Comparison of ENCODE assay signal across 39 cellular contexts in the genomic region with DNA sequence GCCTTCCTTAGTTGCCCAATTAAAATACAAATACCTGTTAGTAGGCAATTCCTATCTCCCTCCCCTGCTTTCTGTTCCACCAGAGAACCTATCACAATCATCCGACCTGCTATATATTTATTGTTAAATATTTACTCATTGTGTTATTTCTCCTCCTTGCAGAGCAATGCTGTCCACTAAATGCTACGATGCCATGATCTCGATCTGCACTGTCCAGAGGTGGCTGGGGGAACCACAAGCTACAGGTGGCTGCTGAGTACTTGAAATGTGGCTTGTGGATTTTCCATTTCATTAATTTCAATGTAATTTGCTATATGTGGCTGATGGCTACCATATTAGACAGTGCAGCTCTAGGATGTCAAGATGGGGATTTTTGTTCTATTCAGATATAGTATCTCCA. TPM values are rescaled to one million over a fixed set of nuclear protein-coding genes. Genes with fewer than 3 reads are reported as not detected.
"Had no signal": no experiment of that assay in that cellular context is flagged by ENCODE, and none has a peak within 500 bp of the region (broad histone marks: within the 10 kb centered on the region; RNA-seq: fewer than 3 reads in every experiment).

No MANE protein-coding gene starts in this region.

- H3K27ac ChIP-seq: adrenal gland, ascending aorta, body of pancreas, brain microvascular endothelial cell, breast epithelium, cardiac muscle cell had no signal

- H3K36me3 ChIP-seq: adrenal gland, ascending aorta, brain microvascular endothelial cell, breast epithelium, cardiac muscle cell had no signal

- ATAC-seq: activated naive CD4-positive, alpha-beta T cell treated with anti-CD3 and anti-CD28 coated beads, Interleukin-2, amount 50 U/mL, for 72 hours; activated naive CD8-positive, alpha-beta T cell treated with anti-CD3 and anti-CD28 coated beads, Interleukin-2, amount 50 U/mL, for 24 hours; activated T-cell treated with anti-CD3 and anti-CD28 coated beads, Interleukin-2, amount 50 U/mL, for 4 hours; activated T-cell treated with anti-CD3 and anti-CD28 coated beads, Interleukin-2, amount 50 U/mL, for 72 hours; activated T-helper 17 cell treated with anti-CD3 and anti-CD28 coated beads, Interleukin-2, amount 50 U/mL, for 72 hours; body of pancreas had no signal

- H3K27me3 ChIP-seq: ascending aorta, body of pancreas, brain microvascular endothelial cell, breast epithelium, cardiac muscle cell had no signal

- H3K4me3 ChIP-seq: adrenal gland, ascending aorta, body of pancreas, breast epithelium, cardiac muscle cell had no signal

- H3K4me1 ChIP-seq: adrenal gland, ascending aorta, body of pancreas had no signal

- DNase-seq: activated effector memory CD4-positive, alpha-beta T cell treated with anti-CD3 and anti-CD28 coated beads, Interleukin-2, amount 50 U/mL, for 16 hours; activated effector memory CD4-positive, alpha-beta T cell treated with Interleukin-2 at 50 U/mL for 16 hours; activated gamma-delta T cell; activated gamma-delta T cell treated with Interleukin-2 at 50 U/mL for 16 hours; activated naive CD4-positive, alpha-beta T cell; activated naive CD4-positive, alpha-beta T cell treated with anti-CD3 and anti-CD28 coated beads for 36 hours; activated naive CD4-positive, alpha-beta T cell treated with anti-CD3 and anti-CD28 coated beads, Interleukin-2, amount 10 ng/mL, durations not matched to agents 7 days and 5 days; activated naive CD4-positive, alpha-beta T cell treated with anti-CD3 and anti-CD28 coated beads, Interleukin-2, amount 50 U/mL, for 16 hours; activated naive CD4-positive, alpha-beta T cell treated with Interleukin-2 at 50 U/mL for 16 hours; activated naive CD8-positive, alpha-beta T cell treated with anti-CD3 and anti-CD28 coated beads for 36 hours; activated naive CD8-positive, alpha-beta T cell treated with anti-CD3 and anti-CD28 coated beads, Interleukin-2, amount 10 ng/mL, durations not matched to agents 7 days and 5 days; activated naive CD8-positive, alpha-beta T cell treated with anti-CD3 and anti-CD28 coated beads, Interleukin-2, amount 50 U/mL, for 24 hours; activated T-cell treated with anti-CD3 and anti-CD28 coated beads, Interleukin-2, amount 50 U/mL, for 1 hour; activated T-cell treated with anti-CD3 and anti-CD28 coated beads, Interleukin-2, amount 50 U/mL, for 24 hours; activated T-cell treated with anti-CD3 and anti-CD28 coated beads, Interleukin-2, amount 50 U/mL, for 4 hours; activated T-cell treated with anti-CD3 and anti-CD28 coated beads, Interleukin-2, amount 50 U/mL, for 48 hours; activated T-cell treated with anti-CD3 and anti-CD28 coated beads, Interleukin-2, amount 50 U/mL, for 72 hours; adrenal gland; amniotic stem cell; amygdala; anterior cingulate cortex; aorta; body of pancreas; brain microvascular endothelial cell; caudate nucleus; central memory CD4-positive, alpha-beta T cell; cerebellar nuclear complex had no signal

- H3K9me3 ChIP-seq: adrenal gland, ascending aorta, body of pancreas, breast epithelium had no signal

RNA-seq across cellular contexts. Expression of a gene that starts 5.1 kb away (rescaled TPM):
- total RNA-seq: activated naive CD4-positive, alpha-beta T cell treated with anti-CD3 and anti-CD28 coated beads for 36 hours; activated naive CD4-positive, alpha-beta T cell treated with anti-CD3 and anti-CD28 coated beads, Interleukin-2, amount 50 U/mL, for 72 hours; activated naive CD8-positive, alpha-beta T cell treated with anti-CD3 and anti-CD28 coated beads for 36 hours; activated naive CD8-positive, alpha-beta T cell treated with anti-CD3 and anti-CD28 coated beads, Interleukin-2, amount 10 ng/mL, durations not matched to agents 7 days and 5 days; activated T-cell treated with anti-CD3 and anti-CD28 coated beads, Interleukin-2, amount 50 U/mL, for 4 hours; activated T-cell treated with anti-CD3 and anti-CD28 coated beads, Interleukin-2, amount 50 U/mL, for 72 hours; activated T-helper 1 cell treated with anti-CD3 and anti-CD28 coated beads, Interleukin-12 subunit alpha, Interleukin-12 subunit beta, Interleukin-2, Interleukin-4 antibody, amounts not matched to agents 30 ng/mL and 10 ng/mL and 1 ng/mL, durations not matched to agents 14 hours and 24 hours and 36 hours; activated T-helper 17 cell treated with anti-CD3 and anti-CD28 coated beads, Interleukin-2, amount 50 U/mL, for 72 hours; activated T-helper 2 cell treated with anti-CD3 and anti-CD28 coated beads, Interferon-gamma antibody, Interleukin-2, Interleukin-4, amounts not matched to agents 10 μg/mL and 5 μg/mL and 100 μg/mL, durations not matched to agents 14 hours and 24 hours and 36 hours; adrenal gland; aorta; ascending aorta; body of pancreas; cardiac septum; cerebellum; chondrocyte had no signal

RNA-seq across cellular contexts. Expression of a gene that starts 11.4 kb away (rescaled TPM):
- total RNA-seq: activated naive CD4-positive, alpha-beta T cell treated with anti-CD3 and anti-CD28 coated beads for 36 hours; activated naive CD4-positive, alpha-beta T cell treated with anti-CD3 and anti-CD28 coated beads, Interleukin-2, amount 50 U/mL, for 72 hours; activated naive CD8-positive, alpha-beta T cell treated with anti-CD3 and anti-CD28 coated beads for 36 hours; activated naive CD8-positive, alpha-beta T cell treated with anti-CD3 and anti-CD28 coated beads, Interleukin-2, amount 10 ng/mL, durations not matched to agents 7 days and 5 days; activated T-cell treated with anti-CD3 and anti-CD28 coated beads, Interleukin-2, amount 50 U/mL, for 4 hours; activated T-cell treated with anti-CD3 and anti-CD28 coated beads, Interleukin-2, amount 50 U/mL, for 72 hours; activated T-helper 1 cell treated with anti-CD3 and anti-CD28 coated beads, Interleukin-12 subunit alpha, Interleukin-12 subunit beta, Interleukin-2, Interleukin-4 antibody, amounts not matched to agents 30 ng/mL and 10 ng/mL and 1 ng/mL, durations not matched to agents 14 hours and 24 hours and 36 hours; activated T-helper 17 cell treated with anti-CD3 and anti-CD28 coated beads, Interleukin-2, amount 50 U/mL, for 72 hours; activated T-helper 2 cell treated with anti-CD3 and anti-CD28 coated beads, Interferon-gamma antibody, Interleukin-2, Interleukin-4, amounts not matched to agents 10 μg/mL and 5 μg/mL and 100 μg/mL, durations not matched to agents 14 hours and 24 hours and 36 hours; adrenal gland; aorta; ascending aorta; astrocyte; body of pancreas; cardiac muscle cell; cardiac septum; cerebellum had no signal

RNA-seq across cellular contexts. Expression of a gene that starts 19.5 kb away (rescaled TPM):
- total RNA-seq: activated naive CD4-positive, alpha-beta T cell treated with anti-CD3 and anti-CD28 coated beads for 36 hours; activated naive CD4-positive, alpha-beta T cell treated with anti-CD3 and anti-CD28 coated beads, Interleukin-2, amount 50 U/mL, for 72 hours; activated naive CD8-positive, alpha-beta T cell treated with anti-CD3 and anti-CD28 coated beads for 36 hours; activated naive CD8-positive, alpha-beta T cell treated with anti-CD3 and anti-CD28 coated beads, Interleukin-2, amount 10 ng/mL, durations not matched to agents 7 days and 5 days; activated T-cell treated with anti-CD3 and anti-CD28 coated beads, Interleukin-2, amount 50 U/mL, for 4 hours; activated T-cell treated with anti-CD3 and anti-CD28 coated beads, Interleukin-2, amount 50 U/mL, for 72 hours; activated T-helper 1 cell treated with anti-CD3 and anti-CD28 coated beads, Interleukin-12 subunit alpha, Interleukin-12 subunit beta, Interleukin-2, Interleukin-4 antibody, amounts not matched to agents 30 ng/mL and 10 ng/mL and 1 ng/mL, durations not matched to agents 14 hours and 24 hours and 36 hours; activated T-helper 17 cell treated with anti-CD3 and anti-CD28 coated beads, Interleukin-2, amount 50 U/mL, for 72 hours; activated T-helper 2 cell treated with anti-CD3 and anti-CD28 coated beads, Interferon-gamma antibody, Interleukin-2, Interleukin-4, amounts not matched to agents 10 μg/mL and 5 μg/mL and 100 μg/mL, durations not matched to agents 14 hours and 24 hours and 36 hours; adrenal gland; aorta; ascending aorta; astrocyte; cardiac muscle cell; cardiac septum; cerebellum; chondrocyte had no signal

RNA-seq across cellular contexts. Expression of a gene that starts 37.1 kb away (rescaled TPM):
- total RNA-seq: activated naive CD4-positive, alpha-beta T cell treated with anti-CD3 and anti-CD28 coated beads for 36 hours; activated naive CD4-positive, alpha-beta T cell treated with anti-CD3 and anti-CD28 coated beads, Interleukin-2, amount 50 U/mL, for 72 hours; activated naive CD8-positive, alpha-beta T cell treated with anti-CD3 and anti-CD28 coated beads for 36 hours; activated naive CD8-positive, alpha-beta T cell treated with anti-CD3 and anti-CD28 coated beads, Interleukin-2, amount 10 ng/mL, durations not matched to agents 7 days and 5 days; activated T-cell treated with anti-CD3 and anti-CD28 coated beads, Interleukin-2, amount 50 U/mL, for 4 hours; activated T-cell treated with anti-CD3 and anti-CD28 coated beads, Interleukin-2, amount 50 U/mL, for 72 hours; activated T-helper 1 cell treated with anti-CD3 and anti-CD28 coated beads, Interleukin-12 subunit alpha, Interleukin-12 subunit beta, Interleukin-2, Interleukin-4 antibody, amounts not matched to agents 30 ng/mL and 10 ng/mL and 1 ng/mL, durations not matched to agents 14 hours and 24 hours and 36 hours; activated T-helper 17 cell treated with anti-CD3 and anti-CD28 coated beads, Interleukin-2, amount 50 U/mL, for 72 hours; activated T-helper 2 cell treated with anti-CD3 and anti-CD28 coated beads, Interferon-gamma antibody, Interleukin-2, Interleukin-4, amounts not matched to agents 10 μg/mL and 5 μg/mL and 100 μg/mL, durations not matched to agents 14 hours and 24 hours and 36 hours; adrenal gland; aorta; ascending aorta; astrocyte; body of pancreas; cardiac muscle cell; cardiac septum; cerebellum; chondrocyte had no signal

RNA-seq across cellular contexts. Expression of a gene that starts 53.1 kb away (rescaled TPM):
- total RNA-seq: activated naive CD4-positive, alpha-beta T cell treated with anti-CD3 and anti-CD28 coated beads for 36 hours; activated naive CD4-positive, alpha-beta T cell treated with anti-CD3 and anti-CD28 coated beads, Interleukin-2, amount 50 U/mL, for 72 hours; activated naive CD8-positive, alpha-beta T cell treated with anti-CD3 and anti-CD28 coated beads for 36 hours; activated naive CD8-positive, alpha-beta T cell treated with anti-CD3 and anti-CD28 coated beads, Interleukin-2, amount 10 ng/mL, durations not matched to agents 7 days and 5 days; activated T-cell treated with anti-CD3 and anti-CD28 coated beads, Interleukin-2, amount 50 U/mL, for 4 hours; activated T-cell treated with anti-CD3 and anti-CD28 coated beads, Interleukin-2, amount 50 U/mL, for 72 hours; activated T-helper 1 cell treated with anti-CD3 and anti-CD28 coated beads, Interleukin-12 subunit alpha, Interleukin-12 subunit beta, Interleukin-2, Interleukin-4 antibody, amounts not matched to agents 30 ng/mL and 10 ng/mL and 1 ng/mL, durations not matched to agents 14 hours and 24 hours and 36 hours; activated T-helper 17 cell treated with anti-CD3 and anti-CD28 coated beads, Interleukin-2, amount 50 U/mL, for 72 hours; activated T-helper 2 cell treated with anti-CD3 and anti-CD28 coated beads, Interferon-gamma antibody, Interleukin-2, Interleukin-4, amounts not matched to agents 10 μg/mL and 5 μg/mL and 100 μg/mL, durations not matched to agents 14 hours and 24 hours and 36 hours; aorta; ascending aorta; astrocyte; body of pancreas; breast epithelium; bronchial epithelial cell; cardiac muscle cell; cardiac septum; chondrocyte had no signal
